25 cellular contexts compared by ENCODE assay signal in genomic region chr7:42175834-42176745, GRCh38.
A peak's percentile ranks its signal among the peaks of the same experiment; 100 is the strongest.
DNase-seq lines count a peak whose midpoint lies in the region; ATAC-seq and TF ChIP-seq lines count a peak whose summit lies in the region.
"Had no signal": no experiment of that assay in that cellular context is flagged by ENCODE, and none has a peak within 500 bp of the region (broad histone marks: within the 10 kb centered on the region; RNA-seq: fewer than 3 reads in every experiment).

No MANE protein-coding gene starts in this region.

- DNase-seq in AG10803 (ENCODE audit: low read depth) (peak; percentile 42), PC-3 (peak; percentile 46), endodermal cell (no peak), NCI-H524 treated with DMSO at 0.1 percent for 48 hours (lab: John Stamatoyannopoulos, UW) (no peak)
- no peak for DNase-seq in stimulated activated CD4-positive, alpha-beta T cell treated with anti-CD3 and anti-CD28 coated beads, Interleukin-4, amount 100 ng/mL, for 1 hour
- DNase-seq: activated gamma-delta T cell; amniotic stem cell; cerebellar nuclear complex; DMS153; effector CD8-positive, alpha-beta T cell; heart right ventricle; lower lobe of right lung; MG63; naive B cell; PC-9; stimulated activated CD4-positive, alpha-beta T cell treated with anti-CD3 and anti-CD28 coated beads, Interleukin-4, amount 100 ng/mL, for 4 hours; T1000 had no signal

- H3K27me3 Mint-ChIP-seq in endodermal cell (ENCODE audit: insufficient read depth), result peaks cover 17% of the 10 kb centered on the region
- no peaks in the 10 kb centered on the region for H3K27me3 Mint-ChIP-seq in nephron (ENCODE audit: low read depth)

- H3K9me3 Mint-ChIP-seq in endodermal cell (no peaks in the 10 kb centered on the region), nephron (no peaks in the 10 kb centered on the region)
- H3K9me3 Mint-ChIP-seq: naive B cell had no signal

- no peak overlapping the region for H2AFZ ChIP-seq in PC-3 (ENCODE audit: low read length)
- H2AFZ ChIP-seq: parathyroid adenoma, PC-9 had no signal

- H4K20me1 ChIP-seq in PC-3 (ENCODE audit: low read length), result no peaks in the 10 kb centered on the region

- no peaks in the 10 kb centered on the region for H3K36me3 Mint-ChIP-seq in endodermal cell (ENCODE audit: low read depth)
- peaks cover 49% of the 10 kb centered on the region for H3K36me3 Mint-ChIP-seq in nephron (ENCODE audit: low read depth)
- H3K36me3 Mint-ChIP-seq: naive B cell had no signal

- WGBS in endodermal cell (ENCODE audit: insufficient coverage in 1 of 2, insufficient read length in 1 of 2), 2 experiments, result 91 to 100% methylated on average over 3 to 4 of the region's 4 CpGs

- ATAC-seq in PC-3, result peak; percentile 68
- no peak for ATAC-seq in HG03097 (IDR thresholded peaks at IDR 0.05; ENCODE audit: low FRiP score, unreplicated experiment)
- ATAC-seq in HG03571 (IDR thresholded peaks at IDR 0.05; ENCODE audit: unreplicated experiment), result no peak
- ATAC-seq: heart right ventricle, lower lobe of right lung had no signal

- no peak overlapping the region; the same call in 1 of the 2 replicates for H3K4me2 ChIP-seq in PC-3 (ENCODE audit: low read length)
- H3K4me2 ChIP-seq: PC-9 had no signal

- no peak overlapping the region for H3K4me3 Mint-ChIP-seq in endodermal cell
- no peak overlapping the region for H3K4me3 Mint-ChIP-seq in nephron
- H3K4me3 Mint-ChIP-seq: naive B cell had no signal

- POLR2A ChIA-PET in PC-3 (lab: Charles Lee; ENCODE audit: unreplicated experiment), result no interaction called here

- H3K9me3 ChIP-seq in PC-3 (ENCODE audit: low read length), result no peaks in the 10 kb centered on the region
- no peaks in the 10 kb centered on the region for H3K9me3 ChIP-seq in endodermal cell (ENCODE audit: control insufficient read depth, low read length)
- H3K9me3 ChIP-seq: HAP-1, heart right ventricle, lower lobe of right lung, MG63, vagina had no signal

- CTCF ChIA-PET in PC-3 (lab: Charles Lee), result no interaction called here

- H3K27ac ChIP-seq in PC-3 (ENCODE audit: low read length) (no peak overlapping the region), endodermal cell (ENCODE audit: low read depth, low read length) (peak overlapping the region; percentile 32)
- H3K27ac ChIP-seq: heart right ventricle, lower lobe of right lung, parathyroid adenoma, PC-9, SK-N-MC had no signal

- H3K27ac Mint-ChIP-seq in endodermal cell (no peak overlapping the region), nephron (peak overlapping the region in 2 of 3 experiments; percentile 19 to 28)
- H3K27ac Mint-ChIP-seq: naive B cell had no signal

- 0 out of 2 replicates have a peak, but pooled peaks cover 4% of the 10 kb centered on the region for H3K36me3 ChIP-seq in PC-3 (ENCODE audit: low read depth, low read length)
- H3K36me3 ChIP-seq in endodermal cell (ENCODE audit: control insufficient read depth, insufficient read depth, low read length), result no peaks in the 10 kb centered on the region
- H3K36me3 ChIP-seq: HAP-1, heart right ventricle, lower lobe of right lung, vagina had no signal

- TF ChIP-seq CTCF in AG10803 (conservative IDR thresholded peaks at IDR 0.05; ENCODE audit: low read length), result no peak
- no peak for TF ChIP-seq CTCF in PC-3 (conservative IDR thresholded peaks at IDR 0.05; ENCODE audit: low read depth, low read length)
- TF ChIP-seq CTCF in endodermal cell (conservative IDR thresholded peaks at IDR 0.05), result no peak
- no peak for TF ChIP-seq CTCF in nephron (IDR thresholded peaks at IDR 0.05; ENCODE audit: unreplicated experiment in 3 of 3)

- no peaks in the 10 kb centered on the region for H3K27me3 ChIP-seq in PC-3 (ENCODE audit: low read length)
- H3K27me3 ChIP-seq in endodermal cell (ENCODE audit: control insufficient read depth, insufficient read depth, low read length, poor library complexity, severe bottlenecking), result no peaks in the 10 kb centered on the region
- H3K27me3 ChIP-seq: MG63, vagina had no signal

- H3K9ac ChIP-seq in PC-3 (ENCODE audit: low read length), result no peak overlapping the region
- no peak overlapping the region for H3K9ac ChIP-seq in endodermal cell (ENCODE audit: extremely low read depth, low read length, poor library complexity, severe bottlenecking)
- H3K9ac ChIP-seq: parathyroid adenoma had no signal

- H3K4me1 Mint-ChIP-seq in endodermal cell, result peaks cover 3% of the 10 kb centered on the region
- H3K4me1 Mint-ChIP-seq in nephron, result peaks cover 18% of the 10 kb centered on the region
- H3K4me1 Mint-ChIP-seq: naive B cell had no signal

- BruUV-seq in PC-3 (replicated peaks; lab: Mats Ljungman, UMichigan), result no TSS peak

- no peaks in the 10 kb centered on the region; the same call in 1 of the 2 replicates for H3K79me2 ChIP-seq in PC-3 (ENCODE audit: low read length)
- H3K79me2 ChIP-seq: parathyroid adenoma had no signal

- no peaks in the 10 kb centered on the region for H3F3A ChIP-seq in PC-3 (ENCODE audit: low read length, unreplicated experiment)

- H3K4me1 ChIP-seq in PC-3 (ENCODE audit: insufficient read depth, low read length) (peaks cover 39% of the 10 kb centered on the region), endodermal cell (ENCODE audit: control insufficient read depth, insufficient read depth, low read length) (no peaks in the 10 kb centered on the region)
- H3K4me1 ChIP-seq: HAP-1, heart right ventricle, lower lobe of right lung, parathyroid adenoma had no signal

- H3K4me3 ChIP-seq in AG10803 (ENCODE audit: low read length) (no peak overlapping the region), PC-3 (ENCODE audit: low read length) (no peak overlapping the region), endodermal cell (ENCODE audit: low read length) (no peak overlapping the region)
- H3K4me3 ChIP-seq: HAP-1, heart right ventricle, lower lobe of right lung, MG63, PC-9, SK-N-MC, skin epidermis, vagina had no signal

- intact Hi-C loops in PC-3 (cut with micrococcal nuclease), result no loop called here

- no peaks in the 10 kb centered on the region for H3K9me2 ChIP-seq in PC-3 (replicated peaks; ENCODE audit: low read length)

Comparison
In these comparisons a context has a peak if more than half of its experiments do, and no peak if none do; other contexts are left out.
1. DNase-seq: peak in AG10803 (single experiment) and PC-3 (single experiment); none in endodermal cell (single experiment), NCI-H524 treated with DMSO at 0.1 percent for 48 hours (single experiment) and stimulated activated CD4-positive, alpha-beta T cell treated with anti-CD3 and anti-CD28 coated beads, Interleukin-4, amount 100 ng/mL, for 1 hour (single experiment).